In genomic region chr19:41882568-41883462, GRCh38 we compare ENCODE assay signal across 7 cellular contexts. TPM values are rescaled to one million over a fixed set of nuclear protein-coding genes. Genes with fewer than 3 reads are reported as not detected.
A peak's percentile ranks its signal among the peaks of the same experiment; 100 is the strongest.
DNase-seq lines count a peak whose midpoint lies in the region; TF ChIP-seq lines count a peak whose summit lies in the region.

Gene ARHGEF1, plus strand, starts transcription at chr19:41883184. Its CDS starts 4,899 bp downstream, at chr19:41888083.

- peak within 1 kb of the TSS; percentile 90 for H3K27ac Mint-ChIP-seq in type B pancreatic cell

- H3K9me3 Mint-ChIP-seq in type B pancreatic cell = no peaks in the 10 kb centered on the region

- in situ Hi-C loops in GM13976 (cut with MboI; ENCODE audit: low sequenced_read_pairs, unreplicated experiment) = loop anchor here (10.0 kb wide), 1 partner anchor 62 kb away; no protein-coding TSS in a partner anchor

- TF ChIP-seq CTCF in GM13976 (IDR thresholded peaks at IDR 0.05; ENCODE audit: borderline replicate concordance, control extremely low read depth, extremely low read depth, insufficient read depth, missing control alignments) (no peak), type B pancreatic cell (conservative IDR thresholded peaks at IDR 0.05) (no peak)

- H3K4me1 Mint-ChIP-seq in type B pancreatic cell (ENCODE audit: unreplicated experiment) = peaks cover 22% of the 10 kb centered on the region

- H3K27me3 Mint-ChIP-seq in type B pancreatic cell = peaks cover 30% of the 10 kb centered on the region

- peak within 1 kb of the TSS; percentile 96 for H3K27ac ChIP-seq in epithelial cell of prostate

- peak within 1 kb of the TSS; percentile 97 for H3K4me3 Mint-ChIP-seq in type B pancreatic cell

- DNase-seq in GM13976 (ENCODE audit: low spot score) (peak; percentile 72), NCI-H146 treated with DMSO at 0.1 percent for 48 hours (lab: John Stamatoyannopoulos, UW; ENCODE audit: unreplicated experiment) (peak; percentile 9), epithelial cell of prostate (ENCODE audit: low read depth, low spot score) (no peak), myocyte (ENCODE audit: low read depth) (no peak), type B pancreatic cell (ENCODE audit: extremely low spot score, unreplicated experiment) (no peak), inferior parietal cortex (ENCODE audit: extremely low spot score) (no peak)
- DNase-seq in activated CD8-positive, alpha-beta memory T cell treated with anti-CD3 and anti-CD28 coated beads, Interleukin-2, amount 50 U/mL, for 4 hours = peak; percentile 60

- no peaks in the 10 kb centered on the region for H3K36me3 Mint-ChIP-seq in type B pancreatic cell

RNA-seq across cellular contexts. Expression of gene ARHGEF1, which starts in this region (rescaled TPM):
- total RNA-seq in myocyte (24.2 and 25.5 TPM in 2 replicates), type B pancreatic cell (ENCODE audit: low replicate concordance) (51.7 and 58.9 TPM in 2 replicates)
- polyA plus RNA-seq in myocyte (2012) = 46.9 TPM

Comparison
In these comparisons a context has a peak if more than half of its experiments do, and no peak if none do; other contexts are left out.
1. DNase-seq: peak in GM13976 (single experiment), NCI-H146 treated with DMSO at 0.1 percent for 48 hours (single experiment) and activated CD8-positive, alpha-beta memory T cell treated with anti-CD3 and anti-CD28 coated beads, Interleukin-2, amount 50 U/mL, for 4 hours (single experiment); none in epithelial cell of prostate (single experiment), myocyte (single experiment), type B pancreatic cell (single experiment) and inferior parietal cortex (single experiment).